In the genomic region with DNA sequence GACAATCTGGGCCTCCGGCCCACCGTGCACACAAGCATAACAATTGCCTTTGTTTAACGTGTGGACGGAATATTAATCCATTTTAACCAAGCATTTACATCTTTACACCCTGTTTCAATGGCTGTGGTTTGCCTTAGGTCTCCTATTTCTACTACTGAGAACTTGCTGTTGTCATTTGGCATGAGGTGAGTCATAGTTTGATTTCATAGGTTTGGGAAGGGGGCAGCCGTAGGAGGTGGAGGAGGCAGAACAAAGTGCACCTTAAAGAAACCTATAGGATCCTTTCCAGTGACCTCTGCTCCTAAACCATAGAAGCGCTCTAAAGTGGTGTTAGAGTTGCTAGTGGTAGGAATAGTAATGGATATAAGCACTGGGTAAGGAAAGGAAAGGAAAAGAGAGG, we compare ENCODE assay signal across 10 cellular contexts.
"Had no signal": no experiment of that assay in that cellular context is flagged by ENCODE, and none has a peak within 500 bp of the region (broad histone marks: within the 10 kb centered on the region; RNA-seq: fewer than 3 reads in every experiment).

No MANE protein-coding gene starts in this region.

- H2AFZ ChIP-seq: GM23248 had no signal

- ATAC-seq: HepG2, K562 had no signal

- DNase-seq: GM23248, GOT3, H7, HCEC 1CT, HFFc6, IMR-90, KG1 had no signal

- H3K4me3 ChIP-seq: GM23248, K562 had no signal

- H3K27ac Mint-ChIP-seq: HFFc6 had no signal

- H3K27ac ChIP-seq: GM23248, HL-60 had no signal

- H3K9ac ChIP-seq: GM23248 had no signal

- H3K4me3 Mint-ChIP-seq: HFFc6 had no signal
